3 cellular contexts compared by ENCODE assay signal in genomic region chr18:7497081-7497480, GRCh38.
TF ChIP-seq lines count a peak whose summit lies in the region.

No MANE protein-coding gene starts in this region.

TF ChIP-seq in HEK293, 187 proteins besides CTCF, POLR2A, EP300 and RAD21:
- TF ChIP-seq ZSCAN30 (tag by site-specific recombination; IDR thresholded peaks at IDR 0.05) (no peak), ZNF221 (tag by site-specific recombination; IDR thresholded peaks at IDR 0.05; ENCODE audit: borderline replicate concordance) (no peak), EGR2 (tag by site-specific recombination; IDR thresholded peaks at IDR 0.05; ENCODE audit: low read depth) (peak; percentile 78; the same call in 1 of the 2 replicates), ZNF521 (tag by site-specific recombination; IDR thresholded peaks at IDR 0.05) (0 out of 2 replicates have a peak, but pooled peaks have one; percentile 33), ZFHX2 (tag by site-specific recombination; conservative IDR thresholded peaks at IDR 0.05) (0 out of 2 replicates have a peak, but pooled peaks have one; percentile 27), ZNF791 (tag by site-specific recombination; IDR thresholded peaks at IDR 0.05) (0 out of 2 replicates have a peak, but pooled peaks have one; percentile 32), ZNF513 (tag by site-specific recombination; IDR thresholded peaks at IDR 0.05) (peak; percentile 98), ZNF366 (tag by site-specific recombination; conservative IDR thresholded peaks at IDR 0.05) (peak; percentile 55; the same call in 1 of the 2 replicates)

TF ChIP-seq in IMR-90, 13 proteins besides CTCF, POLR2A, EP300 and RAD21:
- TF ChIP-seq RCOR1 (IDR thresholded peaks at IDR 0.05; ENCODE audit: insufficient replicate concordance, low read length) (no peak), SMC3 (IDR thresholded peaks at IDR 0.05; ENCODE audit: low read depth, low read length) (no peak)

TF ChIP-seq in K562, 482 proteins besides CTCF, POLR2A, EP300 and RAD21:
- TF ChIP-seq MYNN (IDR thresholded peaks at IDR 0.05) (no peak), MYNN (CRISPR knock-in tag; IDR thresholded peaks at IDR 0.05) (no peak), SRF (CRISPR knock-in tag; IDR thresholded peaks at IDR 0.05) (no peak), ZNF512 (tag; IDR thresholded peaks at IDR 0.05) (0 out of 2 replicates have a peak, but pooled peaks have one; percentile 29), ATF4 (CRISPR knock-in tag; IDR thresholded peaks at IDR 0.05) (no peak), MEF2A (IDR thresholded peaks at IDR 0.05; ENCODE audit: control insufficient read depth, low read depth, low read length) (no peak), CHD4 (IDR thresholded peaks at IDR 0.05; ENCODE audit: insufficient read depth, insufficient replicate concordance, low read depth, low read length, poor library complexity, severe bottlenecking) (no peak)
